Comparison of ENCODE assay signal across 17 cellular contexts in the genomic region with DNA sequence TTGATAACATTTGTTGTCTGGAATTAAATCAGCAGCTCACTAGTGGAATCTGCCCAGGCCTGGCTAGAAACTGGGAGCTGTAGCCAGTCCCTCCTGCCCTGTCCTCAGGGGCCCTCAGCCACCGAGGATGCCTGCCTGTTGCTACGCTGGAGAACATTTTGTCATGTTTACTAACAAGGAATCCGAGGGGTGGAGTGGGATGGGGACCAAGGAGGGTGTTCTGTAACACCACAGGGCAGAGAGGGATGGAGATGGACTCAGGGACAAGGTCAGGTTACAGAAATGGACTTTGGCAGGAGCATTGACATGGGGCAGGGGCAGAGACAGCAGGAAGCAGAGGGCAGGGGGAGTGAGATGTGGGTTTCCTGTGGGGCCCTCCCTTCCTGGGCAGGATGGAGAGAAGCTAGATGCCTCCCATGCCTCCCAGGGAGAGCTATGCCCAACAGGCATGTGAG. TPM values are rescaled to one million over a fixed set of nuclear protein-coding genes. Genes with fewer than 3 reads are reported as not detected.
DNase-seq lines count a peak whose midpoint lies in the region; ATAC-seq and TF ChIP-seq lines count a peak whose summit lies in the region.
"Had no signal": no experiment of that assay in that cellular context is flagged by ENCODE, and none has a peak within 500 bp of the region (broad histone marks: within the 10 kb centered on the region; RNA-seq: fewer than 3 reads in every experiment).

No MANE protein-coding gene starts in this region.

- no peak for DNase-seq in activated CD8-positive, alpha-beta T cell treated with anti-CD3 and anti-CD28 coated beads, Interleukin-2, amount 10 ng/mL, durations not matched to agents 7 days and 5 days
- no peak for DNase-seq in activated CD8-positive, alpha-beta T cell treated with anti-CD3 and anti-CD28 coated beads for 36 hours
- no peak for DNase-seq in IMR-90
- no peak for DNase-seq in activated T-helper 2 cell treated with anti-CD3 and anti-CD28 coated beads, Interferon-gamma antibody, Interleukin-2, Interleukin-4, amounts not matched to agents 10 μg/mL and 5 μg/mL and 100 μg/mL, durations not matched to agents 14 hours and 24 hours and 36 hours (ENCODE audit: low spot score)
- peak; percentile 79 for DNase-seq in osteocyte (ENCODE audit: extremely low spot score, unreplicated experiment)
- no peak for DNase-seq in NCI-H82 (lab: John Stamatoyannopoulos, UW)
- DNase-seq in 8988T: no peak
- DNase-seq: activated CD4-positive, alpha-beta T cell treated with anti-CD3 and anti-CD28 coated beads for 36 hours; activated T-cell treated with anti-CD3 and anti-CD28 coated beads, Interleukin-2, amount 50 U/mL, for 48 hours; CD8-positive, alpha-beta T cell; esophagus squamous epithelium; heart left ventricle; NCI-H187 treated with DMSO at 0.1 percent for 48 hours; upper lobe of right lung had no signal

- H2BK120ac ChIP-seq in IMR-90 (ENCODE audit: low read depth, low read length): peak overlapping the region; percentile 73

- H3K4me2 ChIP-seq in IMR-90 (ENCODE audit: low read depth, low read length): no peak overlapping the region
- H3K4me2 ChIP-seq: neural progenitor cell had no signal

- no peak overlapping the region for H3K9ac ChIP-seq in IMR-90 (ENCODE audit: low read depth, low read length)
- H3K9ac ChIP-seq: neural progenitor cell had no signal

- H2AK9ac ChIP-seq in IMR-90 (replicated peaks; ENCODE audit: low read depth, low read length, poor library complexity): no peak overlapping the region

- H3K27me3 ChIP-seq in IMR-90 (ENCODE audit: control insufficient read depth, insufficient read depth, low read length): no peaks in the 10 kb centered on the region
- H3K27me3 ChIP-seq: esophagus squamous epithelium, heart left ventricle, neural progenitor cell, upper lobe of right lung had no signal

- H3K4me1 ChIP-seq in IMR-90 (ENCODE audit: control insufficient read depth, insufficient read depth, low read length): peaks cover 12% of the 10 kb centered on the region
- H3K4me1 ChIP-seq: neural progenitor cell had no signal

- H4K5ac ChIP-seq in IMR-90 (ENCODE audit: low read depth, low read length): peak overlapping the region; percentile 89

- peak overlapping the region; percentile 88 for H2AK5ac ChIP-seq in IMR-90 (ENCODE audit: low read depth, low read length)

- no peak for ATAC-seq in activated CD8-positive, alpha-beta T cell treated with anti-CD3 and anti-CD28 coated beads, Interleukin-2, amount 10 ng/mL, durations not matched to agents 7 days and 5 days
- ATAC-seq in activated CD8-positive, alpha-beta T cell treated with anti-CD3 and anti-CD28 coated beads for 36 hours: no peak
- ATAC-seq in IMR-90 (ENCODE audit: low read depth): 0 out of 2 replicates have a peak, but pooled peaks have one; percentile 6
- no peak for ATAC-seq in GM18858 (IDR thresholded peaks at IDR 0.05; ENCODE audit: unreplicated experiment)
- ATAC-seq: activated CD4-positive, alpha-beta T cell treated with anti-CD3 and anti-CD28 coated beads for 36 hours; CD8-positive, alpha-beta T cell; upper lobe of right lung had no signal

- intact Hi-C loops in activated CD8-positive, alpha-beta T cell treated with anti-CD3 and anti-CD28 coated beads for 36 hours (cut with micrococcal nuclease): no loop called here
- intact Hi-C loops in IMR-90 (cut with micrococcal nuclease): loop anchor here (5.0 kb wide), 1 partner anchor 103 kb away; no protein-coding TSS in a partner anchor
- intact Hi-C loops in activated T-helper 2 cell treated with anti-CD3 and anti-CD28 coated beads, Interferon-gamma antibody, Interleukin-2, Interleukin-4, amounts not matched to agents 10 μg/mL and 5 μg/mL and 100 μg/mL, durations not matched to agents 14 hours and 24 hours and 36 hours (cut with micrococcal nuclease): no loop called here

- H3K18ac ChIP-seq in IMR-90 (ENCODE audit: low read depth, low read length): peak overlapping the region; percentile 71

- peak overlapping the region; percentile 73 for H3K4ac ChIP-seq in IMR-90 (ENCODE audit: low read depth, low read length)

- H3K9me3 ChIP-seq in IMR-90 (ENCODE audit: control insufficient read depth, insufficient read depth, low read length): no peaks in the 10 kb centered on the region
- H3K9me3 ChIP-seq: esophagus squamous epithelium, heart left ventricle, upper lobe of right lung had no signal

- CTCF ChIA-PET in activated CD8-positive, alpha-beta T cell treated with anti-CD3 and anti-CD28 coated beads, Interleukin-2, amount 10 ng/mL, durations not matched to agents 7 days and 5 days (lab: Charles Lee): interaction anchor here (0.9 to 1.6 kb wide), 4 partner anchors 18 to 247 kb away, joined by 3 to 4 read pairs (median 3); a partner anchor contains a TSS
- CTCF ChIA-PET in activated CD8-positive, alpha-beta T cell treated with anti-CD3 and anti-CD28 coated beads for 36 hours (lab: Charles Lee): interaction anchor here (0.9 to 1.6 kb wide), 3 partner anchors 9 to 326 kb away, joined by 3 to 4 read pairs (median 4); no protein-coding TSS in a partner anchor
- CTCF ChIA-PET in IMR-90 (lab: Yijun Ruan, JAX): interaction anchor here (0.9 kb wide), 1 partner anchor 131 kb away, joined by 3 read pairs; no protein-coding TSS in a partner anchor

- POLR2A ChIA-PET in activated CD8-positive, alpha-beta T cell treated with anti-CD3 and anti-CD28 coated beads, Interleukin-2, amount 10 ng/mL, durations not matched to agents 7 days and 5 days (lab: Charles Lee): no interaction called here
- POLR2A ChIA-PET in activated CD8-positive, alpha-beta T cell treated with anti-CD3 and anti-CD28 coated beads for 36 hours (lab: Charles Lee): interaction anchor here (0.7 kb wide), 1 partner anchor 334 kb away, joined by 3 read pairs; no protein-coding TSS in a partner anchor
- POLR2A ChIA-PET in IMR-90 (lab: Charles Lee; ENCODE audit: unreplicated experiment): no interaction called here

- BruUV-seq in IMR-90 (replicated peaks; lab: Mats Ljungman, UMichigan): no TSS peak

- no peaks in the 10 kb centered on the region for H3K9me3 Mint-ChIP-seq in activated CD8-positive, alpha-beta T cell treated with anti-CD3 and anti-CD28 coated beads, Interleukin-2, amount 10 ng/mL, durations not matched to agents 7 days and 5 days (ENCODE audit: insufficient read depth)
- no peaks in the 10 kb centered on the region for H3K9me3 Mint-ChIP-seq in activated CD8-positive, alpha-beta T cell treated with anti-CD3 and anti-CD28 coated beads for 36 hours
- H3K9me3 Mint-ChIP-seq in activated T-helper 2 cell treated with anti-CD3 and anti-CD28 coated beads, Interferon-gamma antibody, Interleukin-2, Interleukin-4, amounts not matched to agents 10 μg/mL and 5 μg/mL and 100 μg/mL, durations not matched to agents 14 hours and 24 hours and 36 hours: no peaks in the 10 kb centered on the region
- no peaks in the 10 kb centered on the region for H3K9me3 Mint-ChIP-seq in osteocyte (ENCODE audit: unreplicated experiment)
- H3K9me3 Mint-ChIP-seq: CD8-positive, alpha-beta T cell; neural progenitor cell; stimulated activated naive CD8-positive, alpha-beta T cell treated with anti-CD3 and anti-CD28 coated beads, Interleukin-15, Interleukin-2, amounts not matched to agents 100 ng/mL and 50 ng/mL, for 24 hours had no signal

- no peak overlapping the region for H3K56ac ChIP-seq in IMR-90 (ENCODE audit: extremely low read depth, insufficient read depth, low read length)

- H3K9me1 ChIP-seq in IMR-90 (ENCODE audit: insufficient read depth, low read length): peaks cover 16% of the 10 kb centered on the region

- TF ChIP-seq CTCF in activated CD8-positive, alpha-beta T cell treated with anti-CD3 and anti-CD28 coated beads for 36 hours (IDR thresholded peaks at IDR 0.05): no peak
- TF ChIP-seq CTCF in IMR-90 (conservative IDR thresholded peaks at IDR 0.05; ENCODE audit: low read depth, low read length) (no peak), osteocyte (IDR thresholded peaks at IDR 0.05) (no peak)

- no peak for TF ChIP-seq RAD21 in IMR-90 (IDR thresholded peaks at IDR 0.05; ENCODE audit: low read length)

- peak overlapping the region; percentile 63 for H2BK5ac ChIP-seq in IMR-90 (ENCODE audit: low read depth, low read length, poor library complexity, severe bottlenecking)

- peak overlapping the region; percentile 66 for H4K91ac ChIP-seq in IMR-90 (ENCODE audit: insufficient read depth, low read depth, low read length)

- H2AFZ ChIP-seq in IMR-90 (replicated peaks; ENCODE audit: low read length, poor library complexity): peak overlapping the region; percentile 72
- H2AFZ ChIP-seq: neural progenitor cell had no signal

- no peak for TF ChIP-seq POLR2A in IMR-90 (IDR thresholded peaks at IDR 0.05; ENCODE audit: low read depth, low read length)

- H3K27ac ChIP-seq in IMR-90 (ENCODE audit: insufficient read depth, low read length): peak overlapping the region; percentile 16; the same call in 1 of the 2 replicates
- H3K27ac ChIP-seq: esophagus squamous epithelium, heart left ventricle, neural progenitor cell, upper lobe of right lung had no signal

- no peaks in the 10 kb centered on the region for H3K36me3 ChIP-seq in IMR-90 (ENCODE audit: control insufficient read depth, insufficient read depth, low read length)
- H3K36me3 ChIP-seq: esophagus squamous epithelium, heart left ventricle, neural progenitor cell, upper lobe of right lung had no signal

- H3K27ac Mint-ChIP-seq in activated CD8-positive, alpha-beta T cell treated with anti-CD3 and anti-CD28 coated beads, Interleukin-2, amount 10 ng/mL, durations not matched to agents 7 days and 5 days: peak overlapping the region; percentile 70
- H3K27ac Mint-ChIP-seq in activated CD8-positive, alpha-beta T cell treated with anti-CD3 and anti-CD28 coated beads for 36 hours: no peak overlapping the region
- H3K27ac Mint-ChIP-seq in activated T-helper 2 cell treated with anti-CD3 and anti-CD28 coated beads, Interferon-gamma antibody, Interleukin-2, Interleukin-4, amounts not matched to agents 10 μg/mL and 5 μg/mL and 100 μg/mL, durations not matched to agents 14 hours and 24 hours and 36 hours: peak overlapping the region; percentile 33
- H3K27ac Mint-ChIP-seq in osteocyte (ENCODE audit: unreplicated experiment): peak overlapping the region; percentile 79
- H3K27ac Mint-ChIP-seq: activated CD4-positive, alpha-beta T cell treated with anti-CD3 and anti-CD28 coated beads for 36 hours; CD8-positive, alpha-beta T cell; neural progenitor cell; stimulated activated naive CD8-positive, alpha-beta T cell treated with anti-CD3 and anti-CD28 coated beads, Interleukin-15, Interleukin-2, amounts not matched to agents 100 ng/mL and 50 ng/mL, for 24 hours had no signal

- no CpG with 5 or more reads among the region's 3 CpGs for WGBS in IMR-90 (ENCODE audit: extremely low coverage in 2 of 2, insufficient read length in 1 of 2), 2 experiments

- no peak overlapping the region for H3K4me3 Mint-ChIP-seq in activated CD8-positive, alpha-beta T cell treated with anti-CD3 and anti-CD28 coated beads, Interleukin-2, amount 10 ng/mL, durations not matched to agents 7 days and 5 days
- no peak overlapping the region for H3K4me3 Mint-ChIP-seq in activated CD8-positive, alpha-beta T cell treated with anti-CD3 and anti-CD28 coated beads for 36 hours
- H3K4me3 Mint-ChIP-seq in activated T-helper 2 cell treated with anti-CD3 and anti-CD28 coated beads, Interferon-gamma antibody, Interleukin-2, Interleukin-4, amounts not matched to agents 10 μg/mL and 5 μg/mL and 100 μg/mL, durations not matched to agents 14 hours and 24 hours and 36 hours (ENCODE audit: low read depth): no peak overlapping the region
- no peak overlapping the region for H3K4me3 Mint-ChIP-seq in osteocyte (ENCODE audit: unreplicated experiment)
- H3K4me3 Mint-ChIP-seq: activated CD4-positive, alpha-beta T cell treated with anti-CD3 and anti-CD28 coated beads for 36 hours; CD8-positive, alpha-beta T cell; neural progenitor cell; stimulated activated naive CD8-positive, alpha-beta T cell treated with anti-CD3 and anti-CD28 coated beads, Interleukin-15, Interleukin-2, amounts not matched to agents 100 ng/mL and 50 ng/mL, for 24 hours had no signal

- H2BK20ac ChIP-seq in IMR-90 (ENCODE audit: low read depth, low read length): peak overlapping the region; percentile 74

- H3K4me1 Mint-ChIP-seq in activated CD8-positive, alpha-beta T cell treated with anti-CD3 and anti-CD28 coated beads, Interleukin-2, amount 10 ng/mL, durations not matched to agents 7 days and 5 days (ENCODE audit: low read depth): peaks cover 33% of the 10 kb centered on the region
- H3K4me1 Mint-ChIP-seq in activated CD8-positive, alpha-beta T cell treated with anti-CD3 and anti-CD28 coated beads for 36 hours (ENCODE audit: low read depth): peaks cover 18% of the 10 kb centered on the region
- peaks cover 20% of the 10 kb centered on the region for H3K4me1 Mint-ChIP-seq in activated T-helper 2 cell treated with anti-CD3 and anti-CD28 coated beads, Interferon-gamma antibody, Interleukin-2, Interleukin-4, amounts not matched to agents 10 μg/mL and 5 μg/mL and 100 μg/mL, durations not matched to agents 14 hours and 24 hours and 36 hours (ENCODE audit: low read depth)
- peaks cover 44% of the 10 kb centered on the region for H3K4me1 Mint-ChIP-seq in osteocyte (ENCODE audit: unreplicated experiment)

- H4K8ac ChIP-seq in IMR-90 (ENCODE audit: low read depth in 2 of 2, low read length in 2 of 2): peak overlapping the region in 1 of 2 experiments; percentile 20; a peak in 1 of 4 replicates

- in situ Hi-C loops in IMR-90 (cut with MboI; ENCODE audit: low sequenced_read_pairs): loop anchor here (5.0 to 10.0 kb wide), 2 partner anchors 246 to 328 kb away; no protein-coding TSS in a partner anchor

- H3K36me3 Mint-ChIP-seq in activated CD8-positive, alpha-beta T cell treated with anti-CD3 and anti-CD28 coated beads, Interleukin-2, amount 10 ng/mL, durations not matched to agents 7 days and 5 days (ENCODE audit: low read depth): no peaks in the 10 kb centered on the region
- H3K36me3 Mint-ChIP-seq in activated CD8-positive, alpha-beta T cell treated with anti-CD3 and anti-CD28 coated beads for 36 hours (ENCODE audit: low read depth): no peaks in the 10 kb centered on the region
- H3K36me3 Mint-ChIP-seq in activated T-helper 2 cell treated with anti-CD3 and anti-CD28 coated beads, Interferon-gamma antibody, Interleukin-2, Interleukin-4, amounts not matched to agents 10 μg/mL and 5 μg/mL and 100 μg/mL, durations not matched to agents 14 hours and 24 hours and 36 hours (ENCODE audit: low read depth): no peaks in the 10 kb centered on the region
- no peaks in the 10 kb centered on the region for H3K36me3 Mint-ChIP-seq in osteocyte (ENCODE audit: unreplicated experiment)
- H3K36me3 Mint-ChIP-seq: CD8-positive, alpha-beta T cell; neural progenitor cell had no signal

- H3K79me1 ChIP-seq in IMR-90 (ENCODE audit: low read depth in 1 of 2, low read length in 2 of 2): no peaks in the 10 kb centered on the region

- H3K23ac ChIP-seq in IMR-90 (ENCODE audit: low read depth, low read length): 0 out of 2 replicates have a peak overlapping the region, but pooled peaks have one; percentile 38

- H2BK15ac ChIP-seq in IMR-90 (ENCODE audit: low read depth, low read length): peak overlapping the region; percentile 86; the same call in 2 of the 3 replicates

- H3K27me3 Mint-ChIP-seq in activated CD8-positive, alpha-beta T cell treated with anti-CD3 and anti-CD28 coated beads, Interleukin-2, amount 10 ng/mL, durations not matched to agents 7 days and 5 days (ENCODE audit: low read depth): peaks cover 9% of the 10 kb centered on the region
- H3K27me3 Mint-ChIP-seq in activated CD8-positive, alpha-beta T cell treated with anti-CD3 and anti-CD28 coated beads for 36 hours: no peaks in the 10 kb centered on the region
- peaks cover 11% of the 10 kb centered on the region for H3K27me3 Mint-ChIP-seq in activated T-helper 2 cell treated with anti-CD3 and anti-CD28 coated beads, Interferon-gamma antibody, Interleukin-2, Interleukin-4, amounts not matched to agents 10 μg/mL and 5 μg/mL and 100 μg/mL, durations not matched to agents 14 hours and 24 hours and 36 hours (ENCODE audit: low read depth)
- no peaks in the 10 kb centered on the region for H3K27me3 Mint-ChIP-seq in osteocyte (ENCODE audit: unreplicated experiment)
- H3K27me3 Mint-ChIP-seq: activated CD4-positive, alpha-beta T cell treated with anti-CD3 and anti-CD28 coated beads for 36 hours; stimulated activated naive CD8-positive, alpha-beta T cell treated with anti-CD3 and anti-CD28 coated beads, Interleukin-15, Interleukin-2, amounts not matched to agents 100 ng/mL and 50 ng/mL, for 24 hours had no signal

- H4K20me1 ChIP-seq in IMR-90 (ENCODE audit: insufficient read depth, low read length): no peaks in the 10 kb centered on the region

- dilution Hi-C loops in IMR-90 (cut with HindIII; ENCODE audit: low sequenced_read_pairs, unreplicated experiment): no loop called here

- H3K14ac ChIP-seq in IMR-90 (replicated peaks; ENCODE audit: low read depth, low read length): peak overlapping the region; percentile 71; the same call in 1 of the 2 replicates

- H3K4me3 ChIP-seq in IMR-90 (ENCODE audit: insufficient read depth, low read depth, low read length): no peak overlapping the region
- H3K4me3 ChIP-seq: esophagus squamous epithelium, heart left ventricle, neural progenitor cell, upper lobe of right lung had no signal

RNA-seq across cellular contexts. Expression of a gene that starts 45.8 kb away (rescaled TPM):
- total RNA-seq in activated CD8-positive, alpha-beta T cell treated with anti-CD3 and anti-CD28 coated beads, Interleukin-2, amount 10 ng/mL, durations not matched to agents 7 days and 5 days: 10 to 100 TPM; 11.9 to 12.3 TPM
- total RNA-seq in activated CD8-positive, alpha-beta T cell treated with anti-CD3 and anti-CD28 coated beads for 36 hours: 10 to 100 TPM; 31.1 to 34.2 TPM
- total RNA-seq in IMR-90 (2012; rRNA removed) (8.1 and 8.6 TPM in 2 replicates), osteocyte (5.3 and 6.2 TPM in 2 replicates)
- 10.8 and 12.1 TPM in 2 replicates for polyA plus RNA-seq in IMR-90 (2012; rRNA removed)
- 7.4 and 13.3 TPM in 2 replicates for polyA plus RNA-seq in IMR-90 (2012; cell fraction: cytosol; rRNA removed)
- polyA plus RNA-seq in IMR-90 (2012; cell fraction: nucleus; rRNA removed; ENCODE audit: low replicate concordance): 19.2 and 26.6 TPM in 2 replicates
- total RNA-seq in activated T-helper 2 cell treated with anti-CD3 and anti-CD28 coated beads, Interferon-gamma antibody, Interleukin-2, Interleukin-4, amounts not matched to agents 10 μg/mL and 5 μg/mL and 100 μg/mL, durations not matched to agents 14 hours and 24 hours and 36 hours: 24.8 and 26.1 TPM in 2 replicates
